In genomic region chr17:38450699-38451029, GRCh38 we compare ENCODE assay signal across 11 cellular contexts. TPM values are rescaled to one million over a fixed set of nuclear protein-coding genes. Genes with fewer than 3 reads are reported as not detected.
A peak's percentile ranks its signal among the peaks of the same experiment; 100 is the strongest.
DNase-seq lines count a peak whose midpoint lies in the region; ATAC-seq and TF ChIP-seq lines count a peak whose summit lies in the region.
"Had no signal": no experiment of that assay in that cellular context is flagged by ENCODE, and none has a peak within 500 bp of the region (broad histone marks: within the 10 kb centered on the region; RNA-seq: fewer than 3 reads in every experiment).

No MANE protein-coding gene starts in this region.

- H3K27ac Mint-ChIP-seq in endodermal cell (peak overlapping the region; percentile 24), mesothelial cell of epicardium (peak overlapping the region; percentile 96)
- H3K27ac Mint-ChIP-seq: activated T-cell treated with anti-CD3 and anti-CD28 coated beads, Interleukin-2, amount 50 U/mL, for 24 hours had no signal

- H3K27me3 ChIP-seq in right atrium auricular region (no peaks in the 10 kb centered on the region), endodermal cell (ENCODE audit: control insufficient read depth, insufficient read depth, low read length, poor library complexity, severe bottlenecking) (peaks cover 9% of the 10 kb centered on the region), upper lobe of right lung (peaks cover 5% of the 10 kb centered on the region)

- no peaks in the 10 kb centered on the region for H3K9me3 ChIP-seq in right atrium auricular region
- no peaks in the 10 kb centered on the region for H3K9me3 ChIP-seq in endodermal cell (ENCODE audit: control insufficient read depth, low read length)
- H3K9me3 ChIP-seq in upper lobe of right lung = no peaks in the 10 kb centered on the region

- H3K27me3 Mint-ChIP-seq in endodermal cell (ENCODE audit: insufficient read depth) (peaks cover 29% of the 10 kb centered on the region), mesothelial cell of epicardium (ENCODE audit: low read depth) (no peaks in the 10 kb centered on the region)

- no peak overlapping the region for H3K4me3 ChIP-seq in right atrium auricular region
- no peak overlapping the region for H3K4me3 ChIP-seq in endodermal cell (ENCODE audit: low read length)
- H3K4me3 ChIP-seq in upper lobe of right lung = no peak overlapping the region

- H3K9ac ChIP-seq in endodermal cell (ENCODE audit: extremely low read depth, low read length, poor library complexity, severe bottlenecking) = no peak overlapping the region

- H3K36me3 ChIP-seq in right atrium auricular region = no peaks in the 10 kb centered on the region
- H3K36me3 ChIP-seq in endodermal cell (ENCODE audit: control insufficient read depth, insufficient read depth, low read length) = no peaks in the 10 kb centered on the region
- no peaks in the 10 kb centered on the region for H3K36me3 ChIP-seq in upper lobe of right lung

- intact Hi-C loops in Right ventricle myocardium inferior (cut with DNase I) = loop anchor here (2.0 kb wide), 1 partner anchor 16 kb away; no protein-coding TSS in a partner anchor
- intact Hi-C loops in upper lobe of right lung (cut with DNase I) = no loop called here

- H3K9me3 Mint-ChIP-seq in endodermal cell (no peaks in the 10 kb centered on the region), mesothelial cell of epicardium (no peaks in the 10 kb centered on the region)
- H3K9me3 Mint-ChIP-seq: activated T-cell treated with anti-CD3 and anti-CD28 coated beads, Interleukin-2, amount 50 U/mL, for 24 hours had no signal

- H3K4me3 Mint-ChIP-seq in endodermal cell (peak overlapping the region; percentile 68), mesothelial cell of epicardium (peak overlapping the region; percentile 42)
- H3K4me3 Mint-ChIP-seq: activated T-cell treated with anti-CD3 and anti-CD28 coated beads, Interleukin-2, amount 50 U/mL, for 24 hours had no signal

- DNase-seq in right atrium auricular region (ENCODE audit: low spot score) (no peak), Right ventricle myocardium inferior (ENCODE audit: missing footprints) (no peak), endodermal cell (no peak), mesothelial cell of epicardium (ENCODE audit: low spot score in 2 of 2, unreplicated experiment in 2 of 2) (no peak), upper lobe of right lung (no peak), globus pallidus (ENCODE audit: low spot score) (no peak), islet precursor cell (no peak)
- DNase-seq in activated CD4-positive, alpha-beta T cell treated with anti-CD3 and anti-CD28 coated beads, Interleukin-2, amount 50 U/mL, for 4 hours = no peak
- DNase-seq: activated T-cell treated with anti-CD3 and anti-CD28 coated beads, Interleukin-2, amount 50 U/mL, for 24 hours; NCI-H1105; NK-92 treated with Interleukin-12 subunit alpha and Interleukin-12 subunit beta, amount 100 ng/mL, for 24 hours had no signal

- H3K4me1 Mint-ChIP-seq in endodermal cell = peaks cover 42% of the 10 kb centered on the region
- peaks cover 62% of the 10 kb centered on the region for H3K4me1 Mint-ChIP-seq in mesothelial cell of epicardium

- ATAC-seq in Right ventricle myocardium inferior (no peak), upper lobe of right lung (no peak)

- TF ChIP-seq CTCF in right atrium auricular region (IDR thresholded peaks at IDR 0.05) = no peak
- TF ChIP-seq CTCF in endodermal cell (conservative IDR thresholded peaks at IDR 0.05) = no peak
- no peak for TF ChIP-seq CTCF in mesothelial cell of epicardium (IDR thresholded peaks at IDR 0.05; ENCODE audit: unreplicated experiment)
- no peak for TF ChIP-seq CTCF in upper lobe of right lung (IDR thresholded peaks at IDR 0.05)

- WGBS in endodermal cell (ENCODE audit: insufficient coverage in 1 of 2, insufficient read length in 1 of 2), 2 experiments = 29 to 38% methylated on average over 1 of the region's 2 CpGs

- H3K27ac ChIP-seq in right atrium auricular region = peak overlapping the region; percentile 66 to 80
- H3K27ac ChIP-seq in endodermal cell (ENCODE audit: low read depth, low read length) = peak overlapping the region; percentile 49
- H3K27ac ChIP-seq in upper lobe of right lung = peak overlapping the region; percentile 47

- H3K36me3 Mint-ChIP-seq in endodermal cell (ENCODE audit: low read depth) (no peaks in the 10 kb centered on the region), mesothelial cell of epicardium (no peaks in the 10 kb centered on the region)

- H3K4me1 ChIP-seq in right atrium auricular region = peaks cover 6 to 77% of the 10 kb centered on the region in 2 donors
- H3K4me1 ChIP-seq in endodermal cell (ENCODE audit: control insufficient read depth, insufficient read depth, low read length) = peaks cover 25% of the 10 kb centered on the region
- H3K4me1 ChIP-seq in upper lobe of right lung = peaks cover 43% of the 10 kb centered on the region

RNA-seq across cellular contexts. Expression of gene ARHGAP23, which starts 22.4 kb away (rescaled TPM):
- 10 to 100 TPM; 59.9 to 95.6 TPM for total RNA-seq in right atrium auricular region
- 67.5 TPM for total RNA-seq in Right ventricle myocardium inferior
- total RNA-seq in endodermal cell = 10 to 100 TPM in 1 of 2 donors, 1 to 10 TPM in 1; 9.4 to 18.0 TPM
- polyA plus RNA-seq in endodermal cell (2013, experiment 1 of 2) = 22.0 TPM
- 12.8 TPM for polyA plus RNA-seq in endodermal cell (2013, experiment 2 of 2)
- total RNA-seq in mesothelial cell of epicardium = 86.7 to 89.1 TPM (median 87.2 TPM) in 3 replicates
- 85.1 TPM for total RNA-seq in upper lobe of right lung
